In the genomic region with DNA sequence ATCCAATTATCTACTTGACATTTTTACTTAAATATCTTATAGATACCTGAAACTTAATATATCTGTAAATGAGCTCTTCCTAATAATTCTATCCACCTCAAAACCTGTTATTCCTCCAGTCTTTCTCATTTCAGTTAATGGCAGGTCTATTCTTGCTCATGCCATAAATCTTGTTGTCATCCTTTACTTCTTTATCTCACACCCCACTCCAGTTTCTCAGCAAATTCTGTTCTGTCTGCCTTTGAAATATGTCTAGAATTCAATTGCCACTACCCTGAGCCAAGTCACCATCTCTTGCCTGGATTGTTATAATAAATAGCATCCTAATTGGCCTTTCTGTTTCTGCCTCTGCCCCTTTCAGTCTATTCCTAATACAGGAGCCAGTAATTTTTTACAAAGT, we compare ENCODE assay signal across 37 cellular contexts.
"Had no signal": no experiment of that assay in that cellular context is flagged by ENCODE, and none has a peak within 500 bp of the region (broad histone marks: within the 10 kb centered on the region; RNA-seq: fewer than 3 reads in every experiment).

No MANE protein-coding gene starts in this region.

- H3K27ac Mint-ChIP-seq: activated CD4-positive, alpha-beta memory T cell treated with anti-CD3 and anti-CD28 coated beads, Interleukin-2, amount 10 ng/mL, durations not matched to agents 7 days and 5 days; activated CD8-positive, alpha-beta memory T cell treated with anti-CD3 and anti-CD28 coated beads, Interleukin-2, amount 10 ng/mL, durations not matched to agents 7 days and 5 days; activated naive CD4-positive, alpha-beta T cell treated with anti-CD3 and anti-CD28 coated beads, Interleukin-2, amount 10 ng/mL, durations not matched to agents 7 days and 5 days; activated naive CD8-positive, alpha-beta T cell; activated naive CD8-positive, alpha-beta T cell treated with anti-CD3 and anti-CD28 coated beads, Interleukin-2, amount 50 U/mL, for 24 hours; brain had no signal

- H3K9me3 Mint-ChIP-seq: activated naive CD4-positive, alpha-beta T cell treated with anti-CD3 and anti-CD28 coated beads, Interleukin-2, amount 10 ng/mL, durations not matched to agents 7 days and 5 days had no signal

- ATAC-seq: activated CD8-positive, alpha-beta memory T cell treated with anti-CD3 and anti-CD28 coated beads, Interleukin-2, amount 10 ng/mL, durations not matched to agents 7 days and 5 days; activated naive CD8-positive, alpha-beta T cell treated with anti-CD3 and anti-CD28 coated beads, Interleukin-2, amount 50 U/mL, for 24 hours; Panc1 had no signal

- FAIRE-seq: bronchial epithelial cell, colon had no signal

- H3K4me1 Mint-ChIP-seq: activated CD4-positive, alpha-beta memory T cell treated with anti-CD3 and anti-CD28 coated beads, Interleukin-2, amount 10 ng/mL, durations not matched to agents 7 days and 5 days; activated CD8-positive, alpha-beta memory T cell treated with anti-CD3 and anti-CD28 coated beads, Interleukin-2, amount 10 ng/mL, durations not matched to agents 7 days and 5 days; activated naive CD4-positive, alpha-beta T cell treated with anti-CD3 and anti-CD28 coated beads, Interleukin-2, amount 10 ng/mL, durations not matched to agents 7 days and 5 days; activated naive CD8-positive, alpha-beta T cell treated with anti-CD3 and anti-CD28 coated beads, Interleukin-2, amount 50 U/mL, for 24 hours; brain had no signal

- DNase-seq: activated CD4-positive, alpha-beta memory T cell treated with anti-CD3 and anti-CD28 coated beads, Interleukin-2, amount 10 ng/mL, durations not matched to agents 7 days and 5 days; activated CD4-positive, alpha-beta T cell treated with anti-CD3 and anti-CD28 coated beads for 1 hour; activated CD4-positive, alpha-beta T cell treated with anti-CD3 and anti-CD28 coated beads for 48 hours; activated CD4-positive, CD25-positive, alpha-beta regulatory T cell; activated CD8-positive, alpha-beta memory T cell treated with anti-CD3 and anti-CD28 coated beads for 24 hours; activated CD8-positive, alpha-beta memory T cell treated with anti-CD3 and anti-CD28 coated beads, Interleukin-2, amount 10 ng/mL, durations not matched to agents 7 days and 5 days; activated CD8-positive, alpha-beta memory T cell treated with anti-CD3 and anti-CD28 coated beads, Interleukin-2, amount 50 U/mL, for 48 hours; activated effector memory CD4-positive, alpha-beta T cell treated with Interleukin-2 at 50 U/mL for 16 hours; activated naive CD4-positive, alpha-beta T cell treated with anti-CD3 and anti-CD28 coated beads, Interleukin-2, amount 10 ng/mL, durations not matched to agents 7 days and 5 days; activated naive CD8-positive, alpha-beta T cell treated with anti-CD3 and anti-CD28 coated beads, Interleukin-2, amount 50 U/mL, for 24 hours; activated T-cell treated with anti-CD3 and anti-CD28 coated beads, Interleukin-2, amount 50 U/mL, for 48 hours; anterior cingulate cortex; central memory CD4-positive, alpha-beta T cell; Kasumi-1; KG1; MG63; MV-4-11; NCI-H1092; NCI-H1417 treated with DMSO at 0.1 percent for 48 hours; NCI-H187 treated with DMSO at 0.1 percent for 48 hours; NCI-H2081; NCI-H2171; NCI-H226; NCI-H446 treated with DMSO at 0.1 percent for 48 hours; NCI-H524; SHP77 treated with DMSO at 0.1 percent for 48 hours; SK-N-SH; SW 1271; T-helper 1 cell; T-helper 2 cell; T-helper 9 cell; WERI-Rb-1 had no signal

- H3K27me3 Mint-ChIP-seq: activated CD4-positive, alpha-beta memory T cell treated with anti-CD3 and anti-CD28 coated beads, Interleukin-2, amount 10 ng/mL, durations not matched to agents 7 days and 5 days; activated CD8-positive, alpha-beta memory T cell treated with anti-CD3 and anti-CD28 coated beads, Interleukin-2, amount 10 ng/mL, durations not matched to agents 7 days and 5 days; activated naive CD4-positive, alpha-beta T cell treated with anti-CD3 and anti-CD28 coated beads, Interleukin-2, amount 10 ng/mL, durations not matched to agents 7 days and 5 days; activated naive CD8-positive, alpha-beta T cell; activated naive CD8-positive, alpha-beta T cell treated with anti-CD3 and anti-CD28 coated beads, Interleukin-2, amount 50 U/mL, for 24 hours had no signal

- H3K4me3 Mint-ChIP-seq: activated CD4-positive, alpha-beta memory T cell treated with anti-CD3 and anti-CD28 coated beads, Interleukin-2, amount 10 ng/mL, durations not matched to agents 7 days and 5 days; activated CD8-positive, alpha-beta memory T cell treated with anti-CD3 and anti-CD28 coated beads, Interleukin-2, amount 10 ng/mL, durations not matched to agents 7 days and 5 days; activated naive CD4-positive, alpha-beta T cell treated with anti-CD3 and anti-CD28 coated beads, Interleukin-2, amount 10 ng/mL, durations not matched to agents 7 days and 5 days; activated naive CD8-positive, alpha-beta T cell; activated naive CD8-positive, alpha-beta T cell treated with anti-CD3 and anti-CD28 coated beads, Interleukin-2, amount 50 U/mL, for 24 hours; brain had no signal
